Comparison of ENCODE assay signal across 10 cellular contexts in the genomic region with DNA sequence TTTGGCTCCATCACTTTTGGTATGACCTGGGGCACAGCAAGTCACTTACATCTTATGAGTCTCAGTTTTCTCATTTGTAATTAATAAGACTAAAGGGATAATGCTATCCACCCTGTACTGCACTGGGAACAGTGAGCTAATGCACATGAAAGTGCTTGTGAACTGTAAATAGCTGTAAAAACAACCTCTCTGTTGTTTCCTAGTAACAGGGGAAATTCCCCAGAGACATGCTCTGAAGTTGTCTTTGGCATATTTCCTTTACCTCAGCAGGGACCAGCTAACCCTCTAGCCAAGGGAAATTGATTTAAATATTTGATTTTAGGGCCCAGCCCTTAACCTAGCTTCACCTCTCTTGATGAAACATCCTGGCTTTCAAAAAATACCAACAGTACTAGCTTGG. TPM values are rescaled to one million over a fixed set of nuclear protein-coding genes. Genes with fewer than 3 reads are reported as not detected.
A peak's percentile ranks its signal among the peaks of the same experiment; 100 is the strongest.
DNase-seq lines count a peak whose midpoint lies in the region; ATAC-seq and TF ChIP-seq lines count a peak whose summit lies in the region.
"Had no signal": no experiment of that assay in that cellular context is flagged by ENCODE, and none has a peak within 500 bp of the region (broad histone marks: within the 10 kb centered on the region; RNA-seq: fewer than 3 reads in every experiment).

No MANE protein-coding gene starts in this region.

- peak overlapping the region; percentile 52 for H3K27ac Mint-ChIP-seq in activated T-helper 17 cell treated with anti-CD3 and anti-CD28 coated beads, Interleukin-2, amount 50 U/mL, for 72 hours

- peaks cover 23% of the 10 kb centered on the region for H3K4me1 Mint-ChIP-seq in activated T-helper 17 cell treated with anti-CD3 and anti-CD28 coated beads, Interleukin-2, amount 50 U/mL, for 72 hours

- H3K36me3 ChIP-seq in BLaER1 treated with 17β-estradiol and CSF1 and Interleukin-3, amounts not matched to agents 10 nM and 100 nM, result no peaks in the 10 kb centered on the region
- H3K36me3 ChIP-seq in psoas muscle (ENCODE audit: insufficient read depth in 1 of 2, low read depth in 1 of 2) (no peaks in the 10 kb centered on the region), brain microvascular endothelial cell (replicated peaks) (no peaks in the 10 kb centered on the region)
- H3K36me3 ChIP-seq: thyroid gland had no signal

- H3K36me3 Mint-ChIP-seq in activated T-helper 17 cell treated with anti-CD3 and anti-CD28 coated beads, Interleukin-2, amount 50 U/mL, for 72 hours (ENCODE audit: low read depth), result no peaks in the 10 kb centered on the region

- H3K27ac ChIP-seq in BLaER1 treated with 17β-estradiol and CSF1 and Interleukin-3, amounts not matched to agents 10 nM and 100 nM, result no peak overlapping the region; a peak in 1 of 22 replicates
- H3K27ac ChIP-seq in psoas muscle (no peak overlapping the region), brain microvascular endothelial cell (no peak overlapping the region)
- H3K27ac ChIP-seq: thyroid gland had no signal

- peak overlapping the region; percentile 3 to 40 (median 22); a peak in 15 of 22 replicates for H3K4me2 ChIP-seq in BLaER1 treated with 17β-estradiol and CSF1 and Interleukin-3, amounts not matched to agents 10 nM and 100 nM

- in situ Hi-C loops in brain microvascular endothelial cell (cut with HindIII; ENCODE audit: low pct_ligation_motif_present, low sequenced_read_pairs), result no loop called here

- no peaks in the 10 kb centered on the region for H4K20me1 ChIP-seq in BLaER1 treated with 17β-estradiol and CSF1 and Interleukin-3, amounts not matched to agents 10 nM and 100 nM

- no peak overlapping the region for H3K4me3 Mint-ChIP-seq in activated T-helper 17 cell treated with anti-CD3 and anti-CD28 coated beads, Interleukin-2, amount 50 U/mL, for 72 hours

- H3K27me3 ChIP-seq in BLaER1 treated with 17β-estradiol and CSF1 and Interleukin-3, amounts not matched to agents 10 nM and 100 nM, result peaks cover 38 to 98% (median 90%) of the 10 kb centered on the region in 11 experiments; a peak in 21 of 22 replicates
- peaks cover 0 to 4% (median 0%) of the 10 kb centered on the region in 3 donors for H3K27me3 ChIP-seq in psoas muscle (ENCODE audit: insufficient read depth in 3 of 3, low read length in 2 of 3)
- no peaks in the 10 kb centered on the region for H3K27me3 ChIP-seq in brain microvascular endothelial cell (replicated peaks)
- H3K27me3 ChIP-seq: thyroid gland had no signal

- DNase-seq in psoas muscle (no peak), globus pallidus (ENCODE audit: low spot score) (no peak), brain microvascular endothelial cell (no peak)
- DNase-seq: Kasumi-1, thyroid gland had no signal

- peaks cover under 1% of the 10 kb centered on the region for H3K9me3 Mint-ChIP-seq in activated T-helper 17 cell treated with anti-CD3 and anti-CD28 coated beads, Interleukin-2, amount 50 U/mL, for 72 hours

- TF ChIP-seq CTCF in psoas muscle (IDR thresholded peaks at IDR 0.05) (no peak), brain microvascular endothelial cell (IDR thresholded peaks at IDR 0.05; ENCODE audit: low read depth, low read length, missing control alignments) (no peak)

- peaks cover 0 to 7% (median 0%) of the 10 kb centered on the region in 11 experiments; a peak in 2 of 22 replicates for H3K9me3 ChIP-seq in BLaER1 treated with 17β-estradiol and CSF1 and Interleukin-3, amounts not matched to agents 10 nM and 100 nM (replicated peaks in 1 of 11)
- no peaks in the 10 kb centered on the region for H3K9me3 ChIP-seq in psoas muscle
- H3K9me3 ChIP-seq: thyroid gland had no signal

- peaks cover 15 to 41% (median 25%) of the 10 kb centered on the region in 10 experiments for H3K4me1 ChIP-seq in BLaER1 treated with 17β-estradiol and CSF1 and Interleukin-3, amounts not matched to agents 10 nM and 100 nM
- H3K4me1 ChIP-seq in psoas muscle, result no peaks in the 10 kb centered on the region
- H3K4me1 ChIP-seq: thyroid gland had no signal

- intact Hi-C loops in psoas muscle (cut with DNase I), result no loop called here

- no peaks in the 10 kb centered on the region for H3K27me3 Mint-ChIP-seq in activated T-helper 17 cell treated with anti-CD3 and anti-CD28 coated beads, Interleukin-2, amount 50 U/mL, for 72 hours

- peak; percentile 68 for ATAC-seq in GM18868 (IDR thresholded peaks at IDR 0.05; ENCODE audit: unreplicated experiment)
- ATAC-seq in HG02973 (IDR thresholded peaks at IDR 0.05; ENCODE audit: unreplicated experiment), result peak; percentile 75
- ATAC-seq in activated T-helper 17 cell treated with anti-CD3 and anti-CD28 coated beads, Interleukin-2, amount 50 U/mL, for 72 hours (replicated peaks), result peak; percentile 73
- no peak for ATAC-seq in esophagus mucosa
- ATAC-seq in psoas muscle, result no peak

- H3K4me3 ChIP-seq in BLaER1 treated with 17β-estradiol and CSF1 and Interleukin-3, amounts not matched to agents 10 nM and 100 nM, result no peak overlapping the region
- H3K4me3 ChIP-seq in psoas muscle (no peak overlapping the region), brain microvascular endothelial cell (ENCODE audit: low read depth, low read length) (no peak overlapping the region)
- H3K4me3 ChIP-seq: thyroid gland had no signal

- H3K9ac ChIP-seq in BLaER1 treated with 17β-estradiol and CSF1 and Interleukin-3, amounts not matched to agents 10 nM and 100 nM, result no peak overlapping the region

RNA-seq across cellular contexts. Expression of a gene that starts 6.1 kb away (rescaled TPM):
- total RNA-seq in activated T-helper 17 cell treated with anti-CD3 and anti-CD28 coated beads, Interleukin-2, amount 50 U/mL, for 72 hours, result 1 to 10 TPM in 1 of 2 donors, under 1 TPM in 1; 0.71 to 1.7 TPM
- 0.52 TPM for total RNA-seq in esophagus mucosa
- under 1 TPM; 0.37 to 0.86 (median 0.48) TPM for total RNA-seq in psoas muscle
- polyA plus RNA-seq in psoas muscle, result under 1 TPM; 0.13 to 0.48 (median 0.34) TPM

Comparison
In these comparisons a context has a peak if more than half of its experiments do, and no peak if none do; other contexts are left out.
1. ATAC-seq: peak in GM18868 (single experiment), HG02973 (single experiment) and activated T-helper 17 cell treated with anti-CD3 and anti-CD28 coated beads, Interleukin-2, amount 50 U/mL, for 72 hours (single experiment); none in esophagus mucosa (single experiment) and psoas muscle (0 of 4).